ENCODE assay signal across 37 cellular contexts in the genomic region with DNA sequence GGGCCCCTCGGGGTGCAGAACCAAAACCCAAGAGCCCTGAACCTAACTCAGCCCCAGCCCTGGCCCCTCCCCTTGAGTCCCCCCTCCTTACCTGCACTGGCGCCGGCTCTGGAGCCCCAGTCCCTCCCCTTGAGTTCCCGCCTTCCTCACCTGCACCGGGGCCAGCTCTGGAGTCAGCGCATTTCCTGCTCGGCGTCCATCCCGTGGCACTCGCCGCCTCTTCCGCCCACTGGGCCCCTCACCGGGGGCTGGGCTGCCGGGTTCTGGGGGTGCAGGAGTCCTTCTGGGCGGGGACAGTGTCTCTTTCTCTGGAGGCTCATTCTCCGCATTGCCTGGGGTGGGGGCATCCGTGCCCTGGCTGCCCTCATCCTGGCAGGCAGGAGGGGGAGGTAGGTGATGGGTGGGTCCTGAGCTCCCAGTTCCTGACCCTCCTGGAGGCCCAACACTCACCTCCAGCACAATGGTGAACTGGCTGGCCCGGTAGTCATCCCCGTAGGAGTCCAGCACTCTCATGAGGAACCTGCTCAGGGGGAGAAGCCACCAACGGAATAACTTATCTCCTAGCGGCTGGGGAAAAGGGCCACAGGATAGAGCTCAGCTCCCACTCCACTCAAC. TPM values are rescaled to one million over a fixed set of nuclear protein-coding genes. Genes with fewer than 3 reads are reported as not detected.
DNase-seq lines count a peak whose midpoint lies in the region; ATAC-seq, FAIRE-seq and TF ChIP-seq lines count a peak whose summit lies in the region.
"Had no signal": no experiment of that assay in that cellular context is flagged by ENCODE, and none has a peak within 500 bp of the region (broad histone marks: within the 10 kb centered on the region; RNA-seq: fewer than 3 reads in every experiment).

No MANE protein-coding gene starts in this region.

- SMC1A ChIA-PET in GM12878 (lab: Charles Lee; ENCODE audit: uncharacterized antibody, unreplicated experiment) = no interaction called here

- POLR2A ChIA-PET in GM12878 (lab: Charles Lee) = no interaction called here

- peaks cover 57% of the 10 kb centered on the region for H3K36me3 Mint-ChIP-seq in GM23338 (ENCODE audit: low read depth)

- peak; percentile 19; the same call in 1 of the 2 replicates for TF ChIP-seq POLR2A in GM12878 (IDR thresholded peaks at IDR 0.05; ENCODE audit: low read depth, low read length)

- H3K9me2 ChIP-seq in GM23338 (ENCODE audit: insufficient read depth) = no peaks in the 10 kb centered on the region

- no peak for TF ChIP-seq RAD21 in GM12878 (IDR thresholded peaks at IDR 0.05; ENCODE audit: insufficient read depth, low read depth, low read length)

- H3K9me3 Mint-ChIP-seq in GM23338 = no peaks in the 10 kb centered on the region; the same call in 2 of the 3 replicates
- H3K9me3 Mint-ChIP-seq: activated CD4-positive, alpha-beta T cell treated with anti-CD3 and anti-CD28 coated beads, Interleukin-2, amount 10 ng/mL, durations not matched to agents 24 days and 14 days; endodermal cell; stimulated activated naive CD8-positive, alpha-beta T cell treated with anti-CD3 and anti-CD28 coated beads, Interleukin-15, amount 100 ng/mL, for 72 hours had no signal

- H3K36me3 ChIP-seq in GM23338 (ENCODE audit: insufficient read depth) (peaks cover 12% of the 10 kb centered on the region), GM12878 (ENCODE audit: control insufficient read depth in 2 of 2, insufficient read depth in 2 of 2, low read length in 1 of 2) (peaks cover 16 to 17% of the 10 kb centered on the region in 2 experiments; a peak in 3 of 4 replicates), osteoblast (ENCODE audit: insufficient read depth, low read length) (peaks cover 44% of the 10 kb centered on the region)

- in situ Hi-C loops in GM12878 (cut with MboI) = no loop called here

- ATAC-seq in GM23338 (no peak; the same call in 2 of the 3 replicates), GM12878 (no peak), HG02885 (IDR thresholded peaks at IDR 0.05; ENCODE audit: poor library complexity, unreplicated experiment) (no peak)
- ATAC-seq: esophagus mucosa; stimulated activated naive CD8-positive, alpha-beta T cell treated with anti-CD3 and anti-CD28 coated beads, Interleukin-15, amount 100 ng/mL, for 72 hours had no signal

- H3K27me3 ChIP-seq in GM23338 (ENCODE audit: insufficient read depth) (no peaks in the 10 kb centered on the region), GM12878 (replicated peaks in 1 of 2; ENCODE audit: control insufficient read depth in 2 of 2, insufficient read depth in 2 of 2, low read length in 1 of 2) (no peaks in the 10 kb centered on the region), osteoblast (ENCODE audit: insufficient read depth, low read length) (no peaks in the 10 kb centered on the region)
- H3K27me3 ChIP-seq: BE2C, MG63, SJSA1, vagina had no signal

- intact Hi-C loops in GM12878 (cut with micrococcal nuclease; ENCODE audit: unreplicated experiment) = loop anchor here (10.0 kb wide), 2 partner anchors 583 to 1003 kb away; a partner anchor contains a TSS

- no peak overlapping the region for H3K4me2 ChIP-seq in GM23338
- H3K4me2 ChIP-seq in GM12878 (ENCODE audit: control insufficient read depth, insufficient read depth) = no peak overlapping the region
- H3K4me2 ChIP-seq in osteoblast (ENCODE audit: insufficient read depth, low read length) = no peak overlapping the region
- H3K4me2 ChIP-seq: KMS-11 had no signal

- peaks cover 4% of the 10 kb centered on the region; the same call in 1 of the 3 replicates for H3K4me1 Mint-ChIP-seq in GM23338

- CTCF ChIA-PET in GM12878 (lab: Yijun Ruan, JAX) = no interaction called here

- H3K4me1 ChIP-seq in GM23338 (ENCODE audit: insufficient read depth) (peaks cover 5% of the 10 kb centered on the region; the same call in 1 of the 2 replicates), GM12878 (ENCODE audit: control insufficient read depth, insufficient read depth, low read length) (no peaks in the 10 kb centered on the region), osteoblast (ENCODE audit: insufficient read depth, low read length) (peaks cover 5% of the 10 kb centered on the region)
- H3K4me1 ChIP-seq: BE2C, HAP-1, parathyroid adenoma, SJSA1 had no signal

- H3K79me2 ChIP-seq in GM23338 (replicated peaks; ENCODE audit: insufficient read depth) = peaks cover 22% of the 10 kb centered on the region
- peaks cover 5% of the 10 kb centered on the region for H3K79me2 ChIP-seq in GM12878 (ENCODE audit: control insufficient read depth, insufficient read depth, low read length)
- peaks cover 28% of the 10 kb centered on the region for H3K79me2 ChIP-seq in osteoblast (ENCODE audit: insufficient read depth, low read length)

- no peaks in the 10 kb centered on the region for H3K9me3 ChIP-seq in GM12878 (replicated peaks; ENCODE audit: control insufficient read depth, insufficient read depth, low read length)
- H3K9me3 ChIP-seq in osteoblast (ENCODE audit: low read depth, low read length) = no peaks in the 10 kb centered on the region
- H3K9me3 ChIP-seq: BE2C, HAP-1, left ventricle myocardium inferior, MG63, SJSA1, vagina had no signal

- H2AFZ ChIP-seq in GM23338 (no peak overlapping the region), GM12878 (ENCODE audit: control insufficient read depth, low read depth, low read length) (no peak overlapping the region), osteoblast (ENCODE audit: low read length) (no peak overlapping the region)
- H2AFZ ChIP-seq: parathyroid adenoma had no signal

- H3K27me3 Mint-ChIP-seq in GM23338 (ENCODE audit: insufficient read depth, low read depth, poor library complexity) = peaks cover 17% of the 10 kb centered on the region
- H3K27me3 Mint-ChIP-seq: activated CD4-positive, alpha-beta T cell treated with anti-CD3 and anti-CD28 coated beads, Interleukin-2, amount 10 ng/mL, durations not matched to agents 24 days and 14 days; stimulated activated naive CD8-positive, alpha-beta T cell treated with anti-CD3 and anti-CD28 coated beads, Interleukin-15, amount 100 ng/mL, for 72 hours had no signal

- FAIRE-seq in GM12878 (lab: Jason Lieb, UNC) = no peak
- FAIRE-seq: islet of Langerhans had no signal

- BruUV-seq in GM12878 (replicated peaks; lab: Mats Ljungman, UMichigan) = no TSS peak

- H3K27ac ChIP-seq in GM23338 (ENCODE audit: low read depth) (no peak overlapping the region), GM12878 (ENCODE audit: control insufficient read depth, insufficient read depth) (no peak overlapping the region), osteoblast (ENCODE audit: low read depth, low read length) (no peak overlapping the region)
- H3K27ac ChIP-seq: HL-60, KMS-11, left ventricle myocardium inferior, parathyroid adenoma, SJSA1, vagina, VCaP had no signal

- no peak overlapping the region for H3K9ac ChIP-seq in GM12878 (ENCODE audit: control insufficient read depth, insufficient read depth, low read length)
- H3K9ac ChIP-seq: KMS-11, parathyroid adenoma had no signal

- peaks cover 3% of the 10 kb centered on the region; the same call in 1 of the 2 replicates for H3F3A ChIP-seq in GM23338 (replicated peaks; ENCODE audit: low read depth)

- DNase-seq in GM23338 (ENCODE audit: low spot score) = peak; percentile 28
- DNase-seq in GM12878 (ENCODE audit: low read depth, low spot score) = no peak
- DNase-seq in osteoblast (ENCODE audit: insufficient read length, low spot score, missing footprints) = peak; percentile 18
- no peak for DNase-seq in activated T-cell treated with anti-CD3 and anti-CD28 coated beads, Interleukin-2, amount 50 U/mL, for 48 hours
- DNase-seq in GF-D8 (lab: John Stamatoyannopoulos, UW) = no peak
- DNase-seq: activated CD4-positive, alpha-beta T cell treated with anti-CD3 and anti-CD28 coated beads, Interleukin-2, amount 10 ng/mL, durations not matched to agents 24 days and 14 days; activated CD8-positive, alpha-beta memory T cell treated with anti-CD3 and anti-CD28 coated beads for 24 hours; activated gamma-delta T cell; BE2C; caudate nucleus; DMS53; endodermal cell; glutamatergic neuron; left ventricle myocardium inferior; mesendoderm; MG63; NCI-H1105 treated with DMSO at 0.1 percent for 48 hours; NCI-H187 treated with DMSO at 0.1 percent for 48 hours; NCI-H2171 treated with DMSO at 0.1 percent for 48 hours; NCI-H510A; RPMI8226; stimulated activated CD4-positive, alpha-beta T cell treated with anti-CD3 and anti-CD28 coated beads, Interleukin-2, amount 100 ng/mL, for 48 hours; stimulated activated naive CD8-positive, alpha-beta T cell treated with anti-CD3 and anti-CD28 coated beads, Interleukin-15, amount 100 ng/mL, for 72 hours; T1000 had no signal

- TF ChIP-seq CTCF in GM23338 (conservative IDR thresholded peaks at IDR 0.05; ENCODE audit: low read depth in 2 of 2) (no peak), GM12878 (IDR thresholded peaks at IDR 0.05 in 2 of 3, conservative IDR thresholded peaks at IDR 0.05 in 1 of 3; ENCODE audit: control insufficient read depth in 2 of 3, extremely low read depth in 1 of 3, insufficient read depth in 1 of 3, low read depth in 3 of 3, low read length in 3 of 3) (no peak), osteoblast (IDR thresholded peaks at IDR 0.05; ENCODE audit: extremely low read depth, low read depth, low read length) (no peak)

- WGBS in GM12878 (ENCODE audit: insufficient coverage, insufficient replicate concordance, low lambda C conversion rate, missing lambda C conversion rate) = 88% methylated on average over 21 of the region's 21 CpGs

- H3K4me3 ChIP-seq in GM23338 (no peak overlapping the region), GM12878 (no peak overlapping the region), osteoblast (ENCODE audit: insufficient read depth, low read length) (no peak overlapping the region)
- H3K4me3 ChIP-seq: HAP-1, left ventricle myocardium inferior, MG63, SJSA1, vagina had no signal

- H4K20me1 ChIP-seq in GM23338 (replicated peaks; ENCODE audit: insufficient read depth) (peaks cover 19% of the 10 kb centered on the region), GM12878 (ENCODE audit: control insufficient read depth, insufficient read depth) (no peaks in the 10 kb centered on the region; the same call in 1 of the 2 replicates), osteoblast (ENCODE audit: insufficient read depth, low read length) (peaks cover 2% of the 10 kb centered on the region)

- H3K4me3 Mint-ChIP-seq in GM23338 = no peak overlapping the region; the same call in 2 of the 3 replicates
- H3K4me3 Mint-ChIP-seq: activated CD4-positive, alpha-beta T cell treated with anti-CD3 and anti-CD28 coated beads, Interleukin-2, amount 10 ng/mL, durations not matched to agents 24 days and 14 days; endodermal cell; stimulated activated naive CD8-positive, alpha-beta T cell treated with anti-CD3 and anti-CD28 coated beads, Interleukin-15, amount 100 ng/mL, for 72 hours had no signal

- RAD21 ChIA-PET in GM12878 (lab: Charles Lee; ENCODE audit: unreplicated experiment) = no interaction called here

- no peak for TF ChIP-seq EP300 in GM12878 (IDR thresholded peaks at IDR 0.05; ENCODE audit: borderline replicate concordance in 1 of 2, control insufficient read depth in 1 of 2, low read depth in 2 of 2, low read length in 2 of 2)

- H3K27ac Mint-ChIP-seq in GM23338 = no peak overlapping the region
- H3K27ac Mint-ChIP-seq: activated CD4-positive, alpha-beta T cell treated with anti-CD3 and anti-CD28 coated beads, Interleukin-2, amount 10 ng/mL, durations not matched to agents 24 days and 14 days; endodermal cell; stimulated activated naive CD8-positive, alpha-beta T cell treated with anti-CD3 and anti-CD28 coated beads, Interleukin-15, amount 100 ng/mL, for 72 hours had no signal

RNA-seq across cellular contexts. Expression of a gene that starts 5.3 kb away (rescaled TPM):
- 27.6 and 28.4 TPM in 2 replicates for total RNA-seq in GM23338 (2014; rRNA removed; shearing (Covaris generic))
- 691 and 851 TPM in 2 replicates for polyA plus RNA-seq in GM23338 (2016; fragmentation: Nextera tagmentation; extraction: Ambion mirVana)
- total RNA-seq in GM12878 (2013; cell fraction: nucleolus; rRNA removed) = 9.2 and 15.3 TPM in 2 replicates
- total RNA-seq in GM12878 (2014; rRNA removed) = 73.0 and 73.8 TPM in 2 replicates
- 147 and 162 TPM in 2 replicates for total RNA-seq in GM12878 (2014; rRNA removed; fragmentation: Illumina TruSeq; extraction: Trizol)
- total RNA-seq in GM12878 (2021) = 131 and 143 TPM in 2 replicates
- 42.4 TPM for polyA plus RNA-seq in GM12878 (2011; ENCODE audit: low read depth)
- polyA plus RNA-seq in GM12878 (2011; rRNA removed) = 27.1 and 40.0 TPM in 2 replicates
- 36.1 and 50.4 TPM in 2 replicates for polyA plus RNA-seq in GM12878 (2011; cell fraction: cytosol; rRNA removed)
- 36.6 and 37.7 TPM in 2 replicates for polyA plus RNA-seq in GM12878 (2011; cell fraction: nucleus; rRNA removed)
- 200 and 268 TPM in 2 replicates for polyA plus RNA-seq in GM12878 (2012)
- polyA plus RNA-seq in GM12878 (2014; fragmentation: Illumina TruSeq; extraction: Trizol) = 33.9 and 102 TPM in 2 replicates
- 100 to 1,000 TPM; 295 to 302 TPM for polyA plus RNA-seq in GM12878 (2014; fragmentation: Nextera tagmentation; extraction: Ambion mirVana)
- 110 and 152 TPM in 2 replicates for polyA plus RNA-seq in GM12878 (2014; rRNA removed)
- 100 to 1,000 TPM; 312 to 335 TPM for polyA plus RNA-seq in GM12878 (2016; fragmentation: Nextera tagmentation; extraction: Ambion mirVana)
- polyA minus RNA-seq in GM12878 (2011; rRNA and poly(A)+ RNA removed) = 31.8 and 40.1 TPM in 2 replicates
- 89.7 and 93.7 TPM in 2 replicates for polyA minus RNA-seq in GM12878 (2011; cell fraction: cytosol; rRNA and poly(A)+ RNA removed)
- 13.8 and 20.1 TPM in 2 replicates for polyA minus RNA-seq in GM12878 (2011; cell fraction: nucleus; rRNA and poly(A)+ RNA removed)
- total RNA-seq in osteoblast = 6.8 and 8.3 TPM in 2 replicates

RNA-seq across cellular contexts. Expression of a gene that starts 7.4 kb away (rescaled TPM):
- 0.31 TPM in 1 of 2 replicates, not detected in the other for total RNA-seq in GM23338 (2014; rRNA removed; shearing (Covaris generic))
- polyA plus RNA-seq in GM23338 (2016; fragmentation: Nextera tagmentation; extraction: Ambion mirVana) (1.6 and 2.6 TPM in 2 replicates), GM12878 (2011; rRNA removed) (0.04 and 0.10 TPM in 2 replicates), GM12878 (2014; fragmentation: Illumina TruSeq; extraction: Trizol) (not detected in 2 replicates), GM12878 (2014; fragmentation: Nextera tagmentation; extraction: Ambion mirVana) (not detected), GM12878 (2014; rRNA removed) (0.24 and 0.27 TPM in 2 replicates), GM12878 (2016; fragmentation: Nextera tagmentation; extraction: Ambion mirVana) (under 1 TPM in 1 of 2 experiments, not detected in 1; 0.08 TPM)
- total RNA-seq in GM12878 (2013; cell fraction: nucleolus; rRNA removed) = not detected in 2 replicates
- total RNA-seq in GM12878 (2014; rRNA removed) (0.11 TPM in 1 of 2 replicates, not detected in the other), GM12878 (2014; rRNA removed; fragmentation: Illumina TruSeq; extraction: Trizol) (not detected in 2 replicates), GM12878 (2021) (0.13 TPM in 1 of 2 replicates, not detected in the other), osteoblast (0.36 and 0.59 TPM in 2 replicates)
- polyA plus RNA-seq in GM12878 (2011; ENCODE audit: low read depth) = not detected
- polyA plus RNA-seq in GM12878 (2011; cell fraction: cytosol; rRNA removed) = 0.06 and 0.20 TPM in 2 replicates
- polyA plus RNA-seq in GM12878 (2011; cell fraction: nucleus; rRNA removed) = 0.28 and 0.47 TPM in 2 replicates
- polyA plus RNA-seq in GM12878 (2012) = 0.22 and 0.42 TPM in 2 replicates
- polyA minus RNA-seq in GM12878 (2011; rRNA and poly(A)+ RNA removed) = not detected in 2 replicates
- not detected in 2 replicates for polyA minus RNA-seq in GM12878 (2011; cell fraction: cytosol; rRNA and poly(A)+ RNA removed)
- not detected in 2 replicates for polyA minus RNA-seq in GM12878 (2011; cell fraction: nucleus; rRNA and poly(A)+ RNA removed)
- total RNA-seq: SJSA1 had no signal

RNA-seq across cellular contexts. Expression of a gene that starts 7.5 kb away (rescaled TPM):
- 12.0 and 16.2 TPM in 2 replicates for total RNA-seq in GM23338 (2014; rRNA removed; shearing (Covaris generic))
- polyA plus RNA-seq in GM23338 (2016; fragmentation: Nextera tagmentation; extraction: Ambion mirVana) (18.3 and 18.9 TPM in 2 replicates), GM12878 (2011; rRNA removed) (10.4 and 16.8 TPM in 2 replicates), GM12878 (2014; fragmentation: Illumina TruSeq; extraction: Trizol) (2.4 and 11.3 TPM in 2 replicates), GM12878 (2014; fragmentation: Nextera tagmentation; extraction: Ambion mirVana) (10 to 100 TPM in 1 of 2 experiments, 1 to 10 TPM in 1; 1.7 to 10.9 TPM), GM12878 (2014; rRNA removed) (36.1 and 40.6 TPM in 2 replicates), GM12878 (2016; fragmentation: Nextera tagmentation; extraction: Ambion mirVana) (10 to 100 TPM; 37.3 to 40.2 TPM)
- total RNA-seq in GM12878 (2013; cell fraction: nucleolus; rRNA removed) = 1.9 and 2.1 TPM in 2 replicates
- total RNA-seq in GM12878 (2014; rRNA removed) (27.9 and 35.2 TPM in 2 replicates), GM12878 (2014; rRNA removed; fragmentation: Illumina TruSeq; extraction: Trizol) (22.8 and 23.2 TPM in 2 replicates), GM12878 (2021) (31.4 and 34.5 TPM in 2 replicates), osteoblast (17.4 TPM in 2 replicates)
- polyA plus RNA-seq in GM12878 (2011; ENCODE audit: low read depth) = 9.3 TPM
- polyA plus RNA-seq in GM12878 (2011; cell fraction: cytosol; rRNA removed) = 27.2 and 36.2 TPM in 2 replicates
- polyA plus RNA-seq in GM12878 (2011; cell fraction: nucleus; rRNA removed) = 16.0 and 22.5 TPM in 2 replicates
- 26.7 and 35.9 TPM in 2 replicates for polyA plus RNA-seq in GM12878 (2012)
- polyA minus RNA-seq in GM12878 (2011; rRNA and poly(A)+ RNA removed) = 5.1 and 9.5 TPM in 2 replicates
- 3.3 and 5.4 TPM in 2 replicates for polyA minus RNA-seq in GM12878 (2011; cell fraction: cytosol; rRNA and poly(A)+ RNA removed)
- polyA minus RNA-seq in GM12878 (2011; cell fraction: nucleus; rRNA and poly(A)+ RNA removed) = 2.4 and 3.4 TPM in 2 replicates

RNA-seq across cellular contexts. Expression of a gene that starts 7.6 kb away (rescaled TPM):
- 79.3 and 83.3 TPM in 2 replicates for total RNA-seq in GM23338 (2014; rRNA removed; shearing (Covaris generic))
- polyA plus RNA-seq in GM23338 (2016; fragmentation: Nextera tagmentation; extraction: Ambion mirVana) = 86.3 and 94.2 TPM in 2 replicates
- total RNA-seq in GM12878 (2013; cell fraction: nucleolus; rRNA removed) = 36.4 and 39.3 TPM in 2 replicates
- total RNA-seq in GM12878 (2014; rRNA removed) = 68.8 and 77.7 TPM in 2 replicates
- 51.9 and 58.4 TPM in 2 replicates for total RNA-seq in GM12878 (2014; rRNA removed; fragmentation: Illumina TruSeq; extraction: Trizol)
- 82.9 and 88.0 TPM in 2 replicates for total RNA-seq in GM12878 (2021)
- 56.0 TPM for polyA plus RNA-seq in GM12878 (2011; ENCODE audit: low read depth)
- 33.1 and 43.4 TPM in 2 replicates for polyA plus RNA-seq in GM12878 (2011; rRNA removed)
- 65.8 and 85.0 TPM in 2 replicates for polyA plus RNA-seq in GM12878 (2011; cell fraction: cytosol; rRNA removed)
- polyA plus RNA-seq in GM12878 (2011; cell fraction: nucleus; rRNA removed) = 97.5 and 110 TPM in 2 replicates
- 60.1 and 79.8 TPM in 2 replicates for polyA plus RNA-seq in GM12878 (2012)
- 55.5 and 66.4 TPM in 2 replicates for polyA plus RNA-seq in GM12878 (2014; fragmentation: Illumina TruSeq; extraction: Trizol)
- polyA plus RNA-seq in GM12878 (2014; fragmentation: Nextera tagmentation; extraction: Ambion mirVana) = 1 to 10 TPM; 2.7 to 9.8 TPM
- polyA plus RNA-seq in GM12878 (2014; rRNA removed) = 73.1 and 90.9 TPM in 2 replicates
- 100 to 1,000 TPM; 153 to 170 TPM for polyA plus RNA-seq in GM12878 (2016; fragmentation: Nextera tagmentation; extraction: Ambion mirVana)
- polyA minus RNA-seq in GM12878 (2011; rRNA and poly(A)+ RNA removed) = 29.0 and 36.3 TPM in 2 replicates
- polyA minus RNA-seq in GM12878 (2011; cell fraction: cytosol; rRNA and poly(A)+ RNA removed) = 14.8 and 20.7 TPM in 2 replicates
- polyA minus RNA-seq in GM12878 (2011; cell fraction: nucleus; rRNA and poly(A)+ RNA removed) = 15.2 and 30.9 TPM in 2 replicates
- 42.1 and 46.7 TPM in 2 replicates for total RNA-seq in osteoblast

RNA-seq across cellular contexts. Expression of a gene that starts 26.8 kb away (rescaled TPM):
- total RNA-seq in GM23338 (2014; rRNA removed; shearing (Covaris generic)) = not detected in 2 replicates
- polyA plus RNA-seq in GM23338 (2016; fragmentation: Nextera tagmentation; extraction: Ambion mirVana) (not detected in 2 replicates), GM12878 (2011; rRNA removed) (not detected in 2 replicates), GM12878 (2014; fragmentation: Illumina TruSeq; extraction: Trizol) (not detected in 2 replicates), GM12878 (2014; fragmentation: Nextera tagmentation; extraction: Ambion mirVana) (not detected), GM12878 (2014; rRNA removed) (not detected in 2 replicates), GM12878 (2016; fragmentation: Nextera tagmentation; extraction: Ambion mirVana) (not detected)
- not detected in 2 replicates for total RNA-seq in GM12878 (2013; cell fraction: nucleolus; rRNA removed)
- total RNA-seq in GM12878 (2014; rRNA removed) (not detected in 2 replicates), GM12878 (2014; rRNA removed; fragmentation: Illumina TruSeq; extraction: Trizol) (not detected in 2 replicates), GM12878 (2021) (not detected in 2 replicates), osteoblast (not detected in 2 replicates)
- polyA plus RNA-seq in GM12878 (2011; ENCODE audit: low read depth) = not detected
- not detected in 2 replicates for polyA plus RNA-seq in GM12878 (2011; cell fraction: cytosol; rRNA removed)
- not detected in 2 replicates for polyA plus RNA-seq in GM12878 (2011; cell fraction: nucleus; rRNA removed)
- polyA plus RNA-seq in GM12878 (2012) = not detected in 2 replicates
- not detected in 2 replicates for polyA minus RNA-seq in GM12878 (2011; rRNA and poly(A)+ RNA removed)
- polyA minus RNA-seq in GM12878 (2011; cell fraction: cytosol; rRNA and poly(A)+ RNA removed) = not detected in 2 replicates
- polyA minus RNA-seq in GM12878 (2011; cell fraction: nucleus; rRNA and poly(A)+ RNA removed) = not detected in 2 replicates
- total RNA-seq: activated CD4-positive, alpha-beta T cell treated with anti-CD3 and anti-CD28 coated beads, Interleukin-2, amount 10 ng/mL, durations not matched to agents 24 days and 14 days; endodermal cell; esophagus mucosa; fibroblast of villous mesenchyme; left ventricle myocardium inferior; SJSA1; vagina had no signal
- polyA plus RNA-seq: neural cell, thymus had no signal

Comparison
In these comparisons a context has a peak if more than half of its experiments do, and no peak if none do; other contexts are left out.
1. DNase-seq: peak in GM23338 (single experiment) and osteoblast (single experiment); none in GM12878 (single experiment), activated T-cell treated with anti-CD3 and anti-CD28 coated beads, Interleukin-2, amount 50 U/mL, for 48 hours (0 of 2) and GF-D8 (single experiment).